ENCODE assay signal across 8 cellular contexts in genomic region chr16:19718624-19718965, GRCh38. TPM values are rescaled to one million over a fixed set of nuclear protein-coding genes. Genes with fewer than 3 reads are reported as not detected.
DNase-seq lines count a peak whose midpoint lies in the region; ATAC-seq, FAIRE-seq and TF ChIP-seq lines count a peak whose summit lies in the region.

No MANE protein-coding gene starts in this region.

- no peak for ATAC-seq in lower lobe of right lung
- no peak for ATAC-seq in HG03378 (IDR thresholded peaks at IDR 0.05; ENCODE audit: unreplicated experiment)

- no peaks in the 10 kb centered on the region for H4K20me1 ChIP-seq in KMS-11 (ENCODE audit: insufficient read depth)

- FAIRE-seq in HTR-8/SVneo (lab: Jason Lieb, UNC): no peak

- DNase-seq in COLO829 (ENCODE audit: low spot score) (peak; percentile 32), astrocyte of the spinal cord (ENCODE audit: low read depth, low spot score) (peak; percentile 16), lower lobe of right lung (no peak), ecto neural progenitor cell (ENCODE audit: low spot score) (no peak), HTR-8/SVneo (ENCODE audit: insufficient read length, low spot score) (no peak)

- H3K4me1 ChIP-seq in KMS-11 (ENCODE audit: low read depth, poor library complexity, severe bottlenecking): peaks cover 10% of the 10 kb centered on the region
- H3K4me1 ChIP-seq in lower lobe of right lung: peaks cover 30% of the 10 kb centered on the region
- H3K4me1 ChIP-seq in urinary bladder (ENCODE audit: insufficient read depth): no peaks in the 10 kb centered on the region

- under 1% methylated on average over 21 of the region's 21 CpGs for WGBS in urinary bladder

- no peaks in the 10 kb centered on the region for H3K9me3 ChIP-seq in lower lobe of right lung

- H3K27me3 ChIP-seq in KMS-11 (ENCODE audit: insufficient read depth, low read depth): no peaks in the 10 kb centered on the region
- H3K27me3 ChIP-seq in lower lobe of right lung (ENCODE audit: low read depth): no peaks in the 10 kb centered on the region

- H3K4me2 ChIP-seq in KMS-11: peak overlapping the region; percentile 66

- H2AFZ ChIP-seq in KMS-11 (ENCODE audit: low read depth): peak overlapping the region; percentile 80

- H3K9ac ChIP-seq in KMS-11: peak overlapping the region; percentile 91

- no peak for TF ChIP-seq CTCF in KMS-11 (conservative IDR thresholded peaks at IDR 0.05; ENCODE audit: low read depth, low read length)
- no peak for TF ChIP-seq CTCF in astrocyte of the spinal cord (IDR thresholded peaks at IDR 0.05; ENCODE audit: low read depth, low read length)
- no peak for TF ChIP-seq CTCF in lower lobe of right lung (IDR thresholded peaks at IDR 0.05)

- H3K4me3 ChIP-seq in KMS-11 (IDR thresholded peaks at IDR 0.05; ENCODE audit: insufficient read depth, low read depth, low read length) (peak overlapping the region; percentile 44), astrocyte of the spinal cord (ENCODE audit: low read depth, low read length) (peak overlapping the region; percentile 83), lower lobe of right lung (peak overlapping the region; percentile 98), urinary bladder (ENCODE audit: low read depth, low read length) (peak overlapping the region; percentile 86)

- peak overlapping the region; percentile 65 for H3K27ac ChIP-seq in KMS-11
- H3K27ac ChIP-seq in lower lobe of right lung: peak overlapping the region; percentile 82
- no peak overlapping the region for H3K27ac ChIP-seq in urinary bladder (ENCODE audit: low read depth)

- peaks cover 35% of the 10 kb centered on the region for H3K79me2 ChIP-seq in KMS-11 (ENCODE audit: insufficient read depth, low read depth)

- H3K36me3 ChIP-seq in KMS-11 (ENCODE audit: insufficient read depth): no peaks in the 10 kb centered on the region
- H3K36me3 ChIP-seq in lower lobe of right lung: peaks cover 13% of the 10 kb centered on the region
- H3K36me3 ChIP-seq in urinary bladder (ENCODE audit: insufficient read depth): no peaks in the 10 kb centered on the region

- intact Hi-C loops in lower lobe of right lung (cut with DNase I): no loop called here

- in situ Hi-C loops in astrocyte of the spinal cord (cut with HindIII; ENCODE audit: low sequenced_read_pairs): no loop called here

RNA-seq across cellular contexts. Expression of gene IQCK, which starts 0.5 kb away (rescaled TPM):
- total RNA-seq in lower lobe of right lung (14.1 TPM), urinary bladder (16.0 TPM)
- polyA plus RNA-seq in urinary bladder: 8.2 TPM

RNA-seq across cellular contexts. Expression of gene KNOP1, which starts 0.6 kb away (rescaled TPM):
- 10.9 TPM for total RNA-seq in lower lobe of right lung
- 9.0 TPM for total RNA-seq in urinary bladder
- 11.0 TPM for polyA plus RNA-seq in urinary bladder

Comparison
In these comparisons a context has a peak if more than half of its experiments do, and no peak if none do; other contexts are left out.
1. DNase-seq: peak in COLO829 (single experiment) and astrocyte of the spinal cord (single experiment); none in lower lobe of right lung (single experiment), ecto neural progenitor cell (single experiment) and HTR-8/SVneo (single experiment).
2. H3K4me3 ChIP-seq: peak in every context shown above with its lines; median percentile 98 in lower lobe of right lung; 86 in urinary bladder; 83 in astrocyte of the spinal cord; 44 in KMS-11.